ENCODE assay signal across 21 cellular contexts in the genomic region with DNA sequence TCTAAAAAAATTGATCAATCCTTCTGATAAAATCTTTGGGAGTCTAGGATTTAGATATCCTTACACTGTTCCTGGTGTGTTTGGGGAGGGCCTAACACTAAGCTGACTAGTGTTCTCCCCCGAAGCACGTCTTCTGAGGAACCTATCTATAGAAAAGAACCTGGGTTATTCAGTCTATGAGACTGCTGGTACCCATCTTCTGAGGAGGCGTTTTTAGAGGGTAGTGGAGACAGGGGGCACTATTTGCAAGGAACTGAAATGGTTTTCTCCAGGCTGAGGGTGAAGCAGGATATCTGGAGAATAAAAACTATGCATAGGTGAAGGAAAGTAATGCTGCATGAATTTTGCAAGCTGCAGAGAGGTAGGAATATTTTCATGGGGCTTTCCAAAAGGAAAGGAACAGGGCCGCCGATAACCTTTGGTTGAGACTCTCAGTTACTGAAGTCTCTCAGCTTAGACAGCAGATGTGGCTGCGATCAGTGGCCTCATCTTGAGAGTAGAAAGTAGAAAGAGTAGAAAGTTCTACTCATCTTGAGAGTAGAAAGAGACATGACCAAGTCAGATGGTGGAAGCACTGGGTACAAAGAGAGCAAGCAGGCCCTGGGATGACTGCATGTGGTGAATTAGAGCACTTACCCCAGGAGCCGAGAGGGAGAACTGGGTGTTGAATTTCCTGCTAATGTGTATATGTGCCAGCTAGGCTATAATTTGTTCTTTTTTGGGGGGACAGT.
A peak's percentile ranks its signal among the peaks of the same experiment; 100 is the strongest.
DNase-seq lines count a peak whose midpoint lies in the region; ATAC-seq and TF ChIP-seq lines count a peak whose summit lies in the region.
"Had no signal": no experiment of that assay in that cellular context is flagged by ENCODE, and none has a peak within 500 bp of the region (broad histone marks: within the 10 kb centered on the region; RNA-seq: fewer than 3 reads in every experiment).

No MANE protein-coding gene starts in this region.

- no peaks in the 10 kb centered on the region for H3K27me3 ChIP-seq in HAP-1 (ENCODE audit: low read depth)
- H3K27me3 ChIP-seq: gastrocnemius medialis, upper lobe of left lung had no signal

- ATAC-seq in GM19397 (IDR thresholded peaks at IDR 0.05; ENCODE audit: unreplicated experiment) (peak; percentile 88), HG02759 (IDR thresholded peaks at IDR 0.05; ENCODE audit: unreplicated experiment) (peak; percentile 96), GM21576 (IDR thresholded peaks at IDR 0.05; ENCODE audit: unreplicated experiment) (no peak)
- ATAC-seq: activated naive CD8-positive, alpha-beta T cell treated with anti-CD3 and anti-CD28 coated beads, Interleukin-2, amount 50 U/mL, for 24 hours; gastrocnemius medialis had no signal

- H3K4me1 ChIP-seq in HAP-1 = no peaks in the 10 kb centered on the region
- H3K4me1 ChIP-seq: gastrocnemius medialis, upper lobe of left lung had no signal

- TF ChIP-seq POLR2A in NB4 (IDR thresholded peaks at IDR 0.05; ENCODE audit: extremely low read depth, insufficient read length) = no peak

- H3K36me3 ChIP-seq in HAP-1 (replicated peaks) = no peaks in the 10 kb centered on the region
- H3K36me3 ChIP-seq: gastrocnemius medialis, upper lobe of left lung had no signal

- in situ Hi-C loops in HAP-1 (cut with MboI; ENCODE audit: low sequenced_read_pairs) = no loop called here

- DNase-seq in GM10266 (ENCODE audit: extremely low spot score) (peak; percentile 30), NB4 (ENCODE audit: low read depth) (peak; percentile 23), HAP-1 (ENCODE audit: low spot score in 2 of 2) (no peak), NCI-H82 (lab: John Stamatoyannopoulos, UW) (no peak), NCI-H524 (lab: John Stamatoyannopoulos, UW) (no peak)
- DNase-seq: activated naive CD8-positive, alpha-beta T cell treated with anti-CD3 and anti-CD28 coated beads, Interleukin-2, amount 50 U/mL, for 24 hours; activated T-cell treated with anti-CD3 and anti-CD28 coated beads, Interleukin-2, amount 50 U/mL, for 48 hours; CD4-positive, alpha-beta memory T cell; central memory CD4-positive, alpha-beta T cell; EL; gastrocnemius medialis; immature natural killer cell; mesendoderm; SIG-M5; stimulated activated CD4-positive, alpha-beta T cell treated with anti-CD3 and anti-CD28 coated beads, Interleukin-2, amount 100 ng/mL, for 24 hours; stimulated activated CD8-positive, alpha-beta memory T cell treated with anti-CD3 and anti-CD28 coated beads, Interleukin-4, amount 100 ng/mL, for 48 hours; T1000; upper lobe of left lung had no signal

- no peak overlapping the region for H3K4me3 ChIP-seq in NB4 (ENCODE audit: low read depth, low read length)
- no peak overlapping the region for H3K4me3 ChIP-seq in HAP-1
- H3K4me3 ChIP-seq: gastrocnemius medialis, upper lobe of left lung had no signal

- TF ChIP-seq CTCF in GM10266 (IDR thresholded peaks at IDR 0.05; ENCODE audit: control insufficient read depth, insufficient read depth, low read depth, missing control alignments) = no peak
- no peak for TF ChIP-seq CTCF in NB4 (IDR thresholded peaks at IDR 0.05; ENCODE audit: low read depth, low read length)

- H3K9me3 ChIP-seq in HAP-1 = no peaks in the 10 kb centered on the region
- H3K9me3 ChIP-seq: gastrocnemius medialis, upper lobe of left lung had no signal

Comparison
In these comparisons a context has a peak if more than half of its experiments do, and no peak if none do; other contexts are left out.
1. DNase-seq: peak in GM10266 (single experiment) and NB4 (single experiment); none in HAP-1 (0 of 2), NCI-H82 (single experiment) and NCI-H524 (0 of 2).